In genomic region chr13:77028202-77028601, GRCh38 we compare ENCODE assay signal across 8 cellular contexts. TPM values are rescaled to one million over a fixed set of nuclear protein-coding genes. Genes with fewer than 3 reads are reported as not detected.
A peak's percentile ranks its signal among the peaks of the same experiment; 100 is the strongest.
DNase-seq lines count a peak whose midpoint lies in the region; ATAC-seq and TF ChIP-seq lines count a peak whose summit lies in the region.

No MANE protein-coding gene starts in this region.

- peak overlapping the region; percentile 98 for H3K4me3 Mint-ChIP-seq in neural crest cell

- in situ Hi-C loops in G401 (cut with HindIII; ENCODE audit: low sequenced_read_pairs): no loop called here

- peaks cover 3% of the 10 kb centered on the region for H3K36me3 Mint-ChIP-seq in neural crest cell (ENCODE audit: low read depth)

- H3K27me3 Mint-ChIP-seq in neural crest cell (ENCODE audit: low read depth): no peaks in the 10 kb centered on the region

- H3K27me3 ChIP-seq in foreskin keratinocyte: no peaks in the 10 kb centered on the region

- H3K4me1 Mint-ChIP-seq in neural crest cell: peaks cover 53% of the 10 kb centered on the region

- TF ChIP-seq CTCF in neural crest cell (conservative IDR thresholded peaks at IDR 0.05): no peak
- TF ChIP-seq CTCF in foreskin keratinocyte (conservative IDR thresholded peaks at IDR 0.05): no peak

- H3K9me3 Mint-ChIP-seq in neural crest cell: no peaks in the 10 kb centered on the region

- H3K27ac Mint-ChIP-seq in neural crest cell (ENCODE audit: unreplicated experiment): no peak overlapping the region

- no peak for ATAC-seq in GM18909 (IDR thresholded peaks at IDR 0.05; ENCODE audit: poor library complexity, unreplicated experiment)
- no peak for ATAC-seq in foreskin keratinocyte

- no peak overlapping the region for H3K27ac ChIP-seq in foreskin keratinocyte

- peaks cover 12% of the 10 kb centered on the region for H3K4me1 ChIP-seq in foreskin keratinocyte

- DNase-seq in DMS153 treated with DMSO at 0.1 percent for 48 hours (lab: John Stamatoyannopoulos, UW; ENCODE audit: unreplicated experiment): peak; percentile 73
- peak; percentile 45 for DNase-seq in NCI-H345 treated with DMSO at 0.1 percent for 48 hours (lab: John Stamatoyannopoulos, UW; ENCODE audit: unreplicated experiment)
- DNase-seq in dermis blood vessel endothelial cell: peak; percentile 34
- no peak for DNase-seq in neural crest cell (ENCODE audit: low read depth, low spot score)
- no peak for DNase-seq in foreskin keratinocyte
- DNase-seq in G401 (ENCODE audit: low spot score): no peak
- DNase-seq in RPMI8226: no peak

RNA-seq across cellular contexts. Expression of gene FBXL3, which starts 1.2 kb away (rescaled TPM):
- total RNA-seq in dermis blood vessel endothelial cell (76.4 and 77.1 TPM in 2 replicates), neural crest cell (21.7 and 25.1 TPM in 2 replicates), foreskin keratinocyte (29.2 and 29.7 TPM in 2 replicates)
- 7.9 and 9.6 TPM in 2 replicates for polyA plus RNA-seq in foreskin keratinocyte
- 18.5 and 21.8 TPM in 2 replicates for total RNA-seq in G401 (2014; rRNA removed; shearing (Covaris generic))

RNA-seq across cellular contexts. Expression of gene CLN5, which starts 36.3 kb away (rescaled TPM):
- total RNA-seq in dermis blood vessel endothelial cell (26.8 and 32.7 TPM in 2 replicates), neural crest cell (17.3 and 17.5 TPM in 2 replicates), foreskin keratinocyte (22.7 and 23.8 TPM in 2 replicates)
- polyA plus RNA-seq in foreskin keratinocyte: 14.2 and 18.6 TPM in 2 replicates
- 13.0 and 19.5 TPM in 2 replicates for total RNA-seq in G401 (2014; rRNA removed; shearing (Covaris generic))

Comparison
In these comparisons a context has a peak if more than half of its experiments do, and no peak if none do; other contexts are left out.
1. DNase-seq: peak in DMS153 treated with DMSO at 0.1 percent for 48 hours (single experiment), NCI-H345 treated with DMSO at 0.1 percent for 48 hours (single experiment) and dermis blood vessel endothelial cell (single experiment); none in neural crest cell (single experiment), foreskin keratinocyte (0 of 2), G401 (single experiment) and RPMI8226 (single experiment).